In genomic region chr19:45323671-45324081, GRCh38 we compare ENCODE assay signal across 1 cellular context.
TF ChIP-seq lines count a peak whose summit lies in the region.

No MANE protein-coding gene starts in this region.

TF ChIP-seq in endothelial cell of umbilical vein, 7 proteins besides CTCF, POLR2A, EP300 and RAD21:
- TF ChIP-seq GATA2 (IDR thresholded peaks at IDR 0.05; ENCODE audit: insufficient read depth, insufficient read length, low read depth, low read length), result no peak
